In genomic region chr7:6447589-6448210, GRCh38 we compare ENCODE assay signal across 8 cellular contexts. TPM values are rescaled to one million over a fixed set of nuclear protein-coding genes. Genes with fewer than 3 reads are reported as not detected.
DNase-seq lines count a peak whose midpoint lies in the region; ATAC-seq, FAIRE-seq and TF ChIP-seq lines count a peak whose summit lies in the region.

DAGLB (minus strand) TSS chr7:6447954; CDS start chr7:6447842, 112 bp downstream.

- peak within 1 kb of the TSS; percentile 90 for H3K4ac ChIP-seq in IMR-90 (ENCODE audit: low read depth, low read length)

- H2BK5ac ChIP-seq in IMR-90 (ENCODE audit: low read depth, low read length, poor library complexity, severe bottlenecking) = peak within 1 kb of the TSS; percentile 78

- peaks cover 8 to 37% of the 10 kb centered on the region in 2 experiments; a peak in 3 of 4 replicates for H3K79me1 ChIP-seq in IMR-90 (ENCODE audit: low read depth in 1 of 2, low read length in 2 of 2)

- H3K4me2 ChIP-seq in IMR-90 (ENCODE audit: low read depth, low read length) = peak within 1 kb of the TSS; percentile 95
- H3K4me2 ChIP-seq in OCI-LY7 (ENCODE audit: low read length) = peak within 1 kb of the TSS; percentile 97
- peak within 1 kb of the TSS; percentile 43 for H3K4me2 ChIP-seq in endothelial cell of umbilical vein (ENCODE audit: insufficient read depth, low read length)

- peak within 1 kb of the TSS; percentile 64 for H3K4me3 ChIP-seq in IMR-90 (ENCODE audit: insufficient read depth, low read depth, low read length)
- peak within 1 kb of the TSS; percentile 89 for H3K4me3 ChIP-seq in OCI-LY7 (ENCODE audit: low read depth, low read length, poor library complexity, severe bottlenecking)
- H3K4me3 ChIP-seq in endothelial cell of umbilical vein (replicated peaks in 1 of 3; ENCODE audit: insufficient read depth in 1 of 3, low read depth in 1 of 3, low read length in 3 of 3) = peak within 1 kb of the TSS; percentile 57 to 100 (median 76)

- H3K27me3 ChIP-seq in IMR-90 (ENCODE audit: control insufficient read depth, insufficient read depth, low read length) = no peaks in the 10 kb centered on the region
- H3K27me3 ChIP-seq in endothelial cell of umbilical vein (ENCODE audit: control insufficient read depth in 2 of 2, insufficient read depth in 2 of 2, low read length in 2 of 2) = no peaks in the 10 kb centered on the region

- H3K79me2 ChIP-seq in OCI-LY7 (ENCODE audit: insufficient read depth, low read depth, low read length) (peaks cover 32% of the 10 kb centered on the region), endothelial cell of umbilical vein (ENCODE audit: control insufficient read depth, insufficient read depth, low read length) (peaks cover 28% of the 10 kb centered on the region)

- H4K8ac ChIP-seq in IMR-90 (ENCODE audit: low read depth in 2 of 2, low read length in 2 of 2) = peak within 1 kb of the TSS; percentile 58 to 94

- in situ Hi-C loops in IMR-90 (cut with MboI; ENCODE audit: low sequenced_read_pairs) = no loop called here

- peak within 1 kb of the TSS; percentile 96 for H2AFZ ChIP-seq in IMR-90 (replicated peaks; ENCODE audit: low read length, poor library complexity)
- H2AFZ ChIP-seq in OCI-LY7 (ENCODE audit: low read length) = peak within 1 kb of the TSS; percentile 78
- H2AFZ ChIP-seq in endothelial cell of umbilical vein (ENCODE audit: low read depth, low read length) = peak within 1 kb of the TSS; percentile 51

- H3K23ac ChIP-seq in IMR-90 (ENCODE audit: low read depth, low read length) = peak within 1 kb of the TSS; percentile 86

- H4K20me1 ChIP-seq in IMR-90 (ENCODE audit: insufficient read depth, low read length) (peaks cover 22% of the 10 kb centered on the region), OCI-LY7 (ENCODE audit: insufficient read depth, low read length) (no peaks in the 10 kb centered on the region), endothelial cell of umbilical vein (replicated peaks; ENCODE audit: control insufficient read depth, extremely low read depth, insufficient read depth, low read length) (no peaks in the 10 kb centered on the region)

- intact Hi-C loops in IMR-90 (cut with micrococcal nuclease) (no loop called here), OCI-LY7 (cut with micrococcal nuclease; ENCODE audit: unreplicated experiment) (no loop called here), endothelial cell of umbilical vein (cut with micrococcal nuclease) (no loop called here)

- peak within 1 kb of the TSS; percentile 91 for H3K14ac ChIP-seq in IMR-90 (replicated peaks; ENCODE audit: low read depth, low read length)

- CTCF ChIA-PET in IMR-90 (lab: Yijun Ruan, JAX) = no interaction called here
- CTCF ChIA-PET in OCI-LY7 (lab: Charles Lee; ENCODE audit: unreplicated experiment) = no interaction called here
- CTCF ChIA-PET in endothelial cell of umbilical vein (lab: Charles Lee) = interaction anchor here (0.7 to 1.0 kb wide), 4 partner anchors 9 to 19 kb away, joined by 3 to 4 read pairs (median 3); no protein-coding TSS in a partner anchor

- H3K9me2 ChIP-seq in OCI-LY7 (ENCODE audit: insufficient read depth, low read length) = no peaks in the 10 kb centered on the region

- peak within 1 kb of the TSS; percentile 31 for H2BK15ac ChIP-seq in IMR-90 (ENCODE audit: low read depth, low read length)

- H3K9me1 ChIP-seq in IMR-90 (ENCODE audit: insufficient read depth, low read length) (peaks cover 18% of the 10 kb centered on the region), endothelial cell of umbilical vein (replicated peaks; ENCODE audit: control insufficient read depth, extremely low read depth, insufficient read depth, low read length) (no peaks in the 10 kb centered on the region)

- H3K56ac ChIP-seq in IMR-90 (ENCODE audit: extremely low read depth, insufficient read depth, low read length) = peak within 1 kb of the TSS; percentile 92

- H3K4me1 ChIP-seq in IMR-90 (ENCODE audit: control insufficient read depth, insufficient read depth, low read length) (peaks cover 8% of the 10 kb centered on the region), OCI-LY7 (ENCODE audit: insufficient read depth, low read length, poor library complexity, severe bottlenecking) (peaks cover 13% of the 10 kb centered on the region), endothelial cell of umbilical vein (ENCODE audit: control insufficient read depth, extremely low read depth, insufficient read depth, low read length) (peaks cover 10% of the 10 kb centered on the region)

- peak; percentile 79 for TF ChIP-seq POLR2A in IMR-90 (IDR thresholded peaks at IDR 0.05; ENCODE audit: low read depth, low read length)
- peak; percentile 97 for TF ChIP-seq POLR2A in endothelial cell of umbilical vein (IDR thresholded peaks at IDR 0.05; ENCODE audit: low read depth, low read length)

- H3K36me3 ChIP-seq in IMR-90 (ENCODE audit: control insufficient read depth, insufficient read depth, low read length) (peaks cover 5% of the 10 kb centered on the region), OCI-LY7 (ENCODE audit: insufficient read depth, low read length) (peaks cover 32% of the 10 kb centered on the region), endothelial cell of umbilical vein (ENCODE audit: control insufficient read depth in 2 of 2, extremely low read depth in 1 of 2, insufficient read depth in 2 of 2, low read length in 2 of 2) (peaks cover 2 to 6% of the 10 kb centered on the region in 2 experiments)

- DNase-seq in DMS 273 (lab: John Stamatoyannopoulos, UW; ENCODE audit: unreplicated experiment) (peak; percentile 99), IMR-90 (peak; percentile 88), OCI-LY7 (ENCODE audit: low spot score) (peak; percentile 97), activated T-cell treated with anti-CD3 and anti-CD28 coated beads for 1 hour (ENCODE audit: low read depth) (peak; percentile 97), endothelial cell of umbilical vein (ENCODE audit: low read depth, low spot score) (peak; percentile 95), midbrain (lab: John Stamatoyannopoulos, UW) (peak; percentile 91)
- peak; percentile 90 to 93 for DNase-seq in stimulated activated CD8-positive, alpha-beta memory T cell treated with anti-CD3 and anti-CD28 coated beads, Interleukin-15, amount 100 ng/mL, for 48 hours (ENCODE audit: low read depth in 2 of 2)

- POLR2A ChIA-PET in IMR-90 (lab: Charles Lee; ENCODE audit: unreplicated experiment) (interaction anchor here (0.5 kb wide), 1 partner anchor 45 kb away, joined by 7 read pairs; no protein-coding TSS in a partner anchor), OCI-LY7 (lab: Charles Lee) (interaction anchor here (0.6 to 2.0 kb wide), 11 partner anchors 10 to 591 kb away, joined by 3 to 19 read pairs (median 5); no protein-coding TSS in a partner anchor), endothelial cell of umbilical vein (lab: Charles Lee) (interaction anchor here (0.7 kb wide), 1 partner anchor 121 kb away, joined by 8 read pairs; no protein-coding TSS in a partner anchor)

- H2BK20ac ChIP-seq in IMR-90 (ENCODE audit: low read depth, low read length) = no peak within 1 kb of the TSS; the same call in 1 of the 2 replicates

- H2AK5ac ChIP-seq in IMR-90 (ENCODE audit: low read depth, low read length) = peak within 1 kb of the TSS; percentile 73

- BruUV-seq in IMR-90 (replicated peaks; lab: Mats Ljungman, UMichigan) = no TSS peak
- BruUV-seq in OCI-LY7 (replicated peaks; lab: Mats Ljungman, UMichigan) = no TSS peak
- TSS peak; percentile 17 for BruUV-seq in endothelial cell of umbilical vein (replicated peaks; lab: Mats Ljungman, UMichigan)

- 0% methylated on average over 37 of the region's 61 CpGs; no CpG with 5 or more reads in 1 of the 2 experiments for WGBS in IMR-90 (ENCODE audit: extremely low coverage in 2 of 2, insufficient read length in 1 of 2), 2 experiments

- ATAC-seq in GM21529 (IDR thresholded peaks at IDR 0.05; ENCODE audit: unreplicated experiment) = peak; percentile 84
- peak; percentile 67 for ATAC-seq in IMR-90 (ENCODE audit: low read depth)

- peak within 1 kb of the TSS; percentile 44 for H2BK120ac ChIP-seq in IMR-90 (ENCODE audit: low read depth, low read length)

- H3K27ac ChIP-seq in IMR-90 (ENCODE audit: insufficient read depth, low read length) = peak within 1 kb of the TSS; percentile 81
- H3K27ac ChIP-seq in OCI-LY7 (ENCODE audit: low read depth, low read length, poor library complexity, severe bottlenecking) = peak within 1 kb of the TSS; percentile 58
- H3K27ac ChIP-seq in endothelial cell of umbilical vein (ENCODE audit: insufficient read depth, low read depth, low read length) = peak within 1 kb of the TSS; percentile 70

- H3K9ac ChIP-seq in IMR-90 (ENCODE audit: low read depth, low read length) = peak within 1 kb of the TSS; percentile 83
- H3K9ac ChIP-seq in endothelial cell of umbilical vein (replicated peaks; ENCODE audit: extremely low read depth, insufficient read depth, low read length) = peak within 1 kb of the TSS; percentile 91

- dilution Hi-C loops in IMR-90 (cut with HindIII; ENCODE audit: low sequenced_read_pairs, unreplicated experiment) (no loop called here), endothelial cell of umbilical vein (cut with MboI; ENCODE audit: extremely low pct_ligation_motif_present, low sequenced_read_pairs) (no loop called here)

- peak; percentile 97 for FAIRE-seq in endothelial cell of umbilical vein (lab: Jason Lieb, UNC)

- TF ChIP-seq CTCF in IMR-90 (conservative IDR thresholded peaks at IDR 0.05; ENCODE audit: low read depth, low read length) = no peak
- TF ChIP-seq CTCF in OCI-LY7 (conservative IDR thresholded peaks at IDR 0.05; ENCODE audit: low read length) = no peak
- TF ChIP-seq CTCF in endothelial cell of umbilical vein (IDR thresholded peaks at IDR 0.05; ENCODE audit: extremely low read depth in 1 of 2, insufficient read depth in 1 of 2, low read depth in 1 of 2, low read length in 2 of 2) = no peak

- H4K91ac ChIP-seq in IMR-90 (ENCODE audit: insufficient read depth, low read depth, low read length) = peak within 1 kb of the TSS; percentile 70

- TF ChIP-seq RAD21 in IMR-90 (IDR thresholded peaks at IDR 0.05; ENCODE audit: low read length) = no peak

- H4K5ac ChIP-seq in IMR-90 (ENCODE audit: low read depth, low read length) = peak within 1 kb of the TSS; percentile 25

- H3K9me3 ChIP-seq in IMR-90 (ENCODE audit: control insufficient read depth, insufficient read depth, low read length) = no peaks in the 10 kb centered on the region
- H3K9me3 ChIP-seq in OCI-LY7 (ENCODE audit: low read length) = no peaks in the 10 kb centered on the region
- no peaks in the 10 kb centered on the region for H3K9me3 ChIP-seq in endothelial cell of umbilical vein (replicated peaks; ENCODE audit: control insufficient read depth, insufficient read depth, low read length)

- peak within 1 kb of the TSS; percentile 39 for H3K18ac ChIP-seq in IMR-90 (ENCODE audit: low read depth, low read length)

- peak within 1 kb of the TSS; percentile 98 for H2AK9ac ChIP-seq in IMR-90 (replicated peaks; ENCODE audit: low read depth, low read length, poor library complexity)

RNA-seq across cellular contexts. Expression of gene DAGLB, which starts in this region (rescaled TPM):
- total RNA-seq in IMR-90 (2012; rRNA removed) (33.5 and 35.3 TPM in 2 replicates), OCI-LY7 (2022) (19.5 and 24.8 TPM in 2 replicates), endothelial cell of umbilical vein (26.1 and 28.2 TPM in 2 replicates)
- polyA plus RNA-seq in IMR-90 (2012; rRNA removed) (23.4 and 24.5 TPM in 2 replicates), endothelial cell of umbilical vein (31.6 and 48.2 TPM in 2 replicates)
- polyA plus RNA-seq in IMR-90 (2012; cell fraction: cytosol; rRNA removed) = 21.9 and 41.7 TPM in 2 replicates
- polyA plus RNA-seq in IMR-90 (2012; cell fraction: nucleus; rRNA removed; ENCODE audit: low replicate concordance) = 92.9 and 94.9 TPM in 2 replicates
- total RNA-seq in OCI-LY7 (2014; rRNA removed; shearing (Covaris generic)) = 12.4 and 17.5 TPM in 2 replicates
- polyA plus RNA-seq in endothelial cell of umbilical vein (2011; cell fraction: cytosol; rRNA removed) = 12.8 and 14.1 TPM in 2 replicates
- polyA plus RNA-seq in endothelial cell of umbilical vein (2011; cell fraction: nucleus; rRNA removed) = 54.2 and 59.2 TPM in 2 replicates
- 15.6 and 16.1 TPM in 2 replicates for polyA plus RNA-seq in endothelial cell of umbilical vein (2012)
- 72.0 and 108 TPM in 2 replicates for polyA minus RNA-seq in endothelial cell of umbilical vein
- 26.7 TPM for polyA minus RNA-seq in endothelial cell of umbilical vein (2011; cell fraction: cytosol; rRNA and poly(A)+ RNA removed)
- 47.7 and 51.9 TPM in 2 replicates for polyA minus RNA-seq in endothelial cell of umbilical vein (2011; cell fraction: nucleus; rRNA and poly(A)+ RNA removed)

Comparison
In these comparisons a context has a peak if more than half of its experiments do, and no peak if none do; other contexts are left out.
1. Peak in every context shown above with its lines: DNase-seq, ATAC-seq, H3K4me3 ChIP-seq and H3K27ac ChIP-seq.
2. H3K4me2 ChIP-seq: peak in every context shown above with its lines; median percentile 97 in OCI-LY7; 95 in IMR-90; 43 in endothelial cell of umbilical vein.